ENCODE assay signal across 8 cellular contexts in genomic region chr3:9862391-9863235, GRCh38. TPM values are rescaled to one million over a fixed set of nuclear protein-coding genes. Genes with fewer than 3 reads are reported as not detected.
DNase-seq lines count a peak whose midpoint lies in the region; ATAC-seq, FAIRE-seq and TF ChIP-seq lines count a peak whose summit lies in the region.

No MANE protein-coding gene starts in this region.

- no peak overlapping the region for H3K27ac Mint-ChIP-seq in GM23338

- no peaks in the 10 kb centered on the region for H3F3A ChIP-seq in GM23338 (replicated peaks; ENCODE audit: low read depth)

- H3K9me3 Mint-ChIP-seq in GM23338: no peaks in the 10 kb centered on the region

- H3K4me1 Mint-ChIP-seq in GM23338: peaks cover 25% of the 10 kb centered on the region

- H3K4me2 ChIP-seq in GM23338 (peak overlapping the region; percentile 88), osteoblast (ENCODE audit: insufficient read depth, low read length) (peak overlapping the region; percentile 71)

- ATAC-seq in GM23338: peak; percentile 93
- ATAC-seq in foreskin keratinocyte: peak; percentile 65

- H2AFZ ChIP-seq in GM23338 (peak overlapping the region; percentile 98), osteoblast (ENCODE audit: low read length) (peak overlapping the region; percentile 81)

- H3K79me2 ChIP-seq in GM23338 (replicated peaks; ENCODE audit: insufficient read depth) (no peaks in the 10 kb centered on the region), osteoblast (ENCODE audit: insufficient read depth, low read length) (no peaks in the 10 kb centered on the region)

- DNase-seq in GM23338 (ENCODE audit: low spot score) (peak; percentile 84), foreskin keratinocyte (no peak), osteoblast (ENCODE audit: insufficient read length, low spot score, missing footprints) (peak; percentile 92), globus pallidus (ENCODE audit: low spot score) (no peak), RKO (ENCODE audit: low spot score) (no peak), urothelium cell line (ENCODE audit: low spot score) (no peak)
- DNase-seq in activated CD8-positive, alpha-beta memory T cell treated with anti-CD3 and anti-CD28 coated beads, Interleukin-2, amount 50 U/mL, for 48 hours: peak; percentile 68
- no peak for DNase-seq in effector CD4-positive, alpha-beta T cell

- H3K9me2 ChIP-seq in GM23338 (ENCODE audit: insufficient read depth): no peaks in the 10 kb centered on the region

- H3K27me3 ChIP-seq in GM23338 (ENCODE audit: insufficient read depth) (0 out of 2 replicates have a peak, but pooled peaks cover 2% of the 10 kb centered on the region), foreskin keratinocyte (peaks cover 3% of the 10 kb centered on the region), osteoblast (ENCODE audit: insufficient read depth, low read length) (no peaks in the 10 kb centered on the region)

- H3K9me3 ChIP-seq in osteoblast (ENCODE audit: low read depth, low read length): no peaks in the 10 kb centered on the region

- TF ChIP-seq CTCF in GM23338 (conservative IDR thresholded peaks at IDR 0.05; ENCODE audit: low read depth in 2 of 2) (peak; percentile 28 to 54; a peak in 3 of 4 replicates), foreskin keratinocyte (conservative IDR thresholded peaks at IDR 0.05) (peak; percentile 59), osteoblast (IDR thresholded peaks at IDR 0.05; ENCODE audit: extremely low read depth, low read depth, low read length) (peak; percentile 23)

- peak overlapping the region; percentile 66 for H3K4me3 Mint-ChIP-seq in GM23338

- no peaks in the 10 kb centered on the region for H3K36me3 Mint-ChIP-seq in GM23338 (ENCODE audit: low read depth)

- H4K20me1 ChIP-seq in GM23338 (replicated peaks; ENCODE audit: insufficient read depth) (no peaks in the 10 kb centered on the region), osteoblast (ENCODE audit: insufficient read depth, low read length) (no peaks in the 10 kb centered on the region)

- H3K27ac ChIP-seq in GM23338 (ENCODE audit: low read depth) (no peak overlapping the region), foreskin keratinocyte (no peak overlapping the region), osteoblast (ENCODE audit: low read depth, low read length) (no peak overlapping the region)

- FAIRE-seq in urothelium cell line (lab: Jason Lieb, UNC): no peak

- peak overlapping the region; percentile 60 for H3K4me3 ChIP-seq in GM23338
- H3K4me3 ChIP-seq in osteoblast (ENCODE audit: insufficient read depth, low read length): peak overlapping the region; percentile 59

- H3K27me3 Mint-ChIP-seq in GM23338 (ENCODE audit: insufficient read depth, low read depth, poor library complexity): peaks cover 11% of the 10 kb centered on the region

- no peaks in the 10 kb centered on the region for H3K36me3 ChIP-seq in GM23338 (ENCODE audit: insufficient read depth)
- no peaks in the 10 kb centered on the region for H3K36me3 ChIP-seq in osteoblast (ENCODE audit: insufficient read depth, low read length)

- H3K4me1 ChIP-seq in GM23338 (ENCODE audit: insufficient read depth) (peaks cover 3% of the 10 kb centered on the region; the same call in 1 of the 2 replicates), foreskin keratinocyte (no peaks in the 10 kb centered on the region), osteoblast (ENCODE audit: insufficient read depth, low read length) (peaks cover 7% of the 10 kb centered on the region)

TF ChIP-seq in GM23338, 12 proteins besides CTCF, POLR2A, EP300 and RAD21 (continues in another document):
- TF ChIP-seq REST (IDR thresholded peaks at IDR 0.05; ENCODE audit: unreplicated experiment) (no peak), ETS1 (IDR thresholded peaks at IDR 0.05) (no peak), POLR2AphosphoS5 (IDR thresholded peaks at IDR 0.05; ENCODE audit: low read depth) (peak; percentile 45; the same call in 1 of the 2 replicates)

RNA-seq across cellular contexts. Expression of gene CIDEC, which starts 17.4 kb away (rescaled TPM):
- total RNA-seq in GM23338 (2014; rRNA removed; shearing (Covaris generic)): not detected in 2 replicates
- polyA plus RNA-seq in GM23338 (2016; fragmentation: Nextera tagmentation; extraction: Ambion mirVana): not detected in 2 replicates
- 0.14 TPM in 1 of 2 replicates, not detected in the other for total RNA-seq in foreskin keratinocyte
- polyA plus RNA-seq in foreskin keratinocyte: 0.07 and 0.08 TPM in 2 replicates
- total RNA-seq in osteoblast: not detected in 2 replicates

RNA-seq across cellular contexts. Expression of gene RPUSD3, which starts 18.8 kb away (rescaled TPM):
- 73.4 and 82.8 TPM in 2 replicates for total RNA-seq in GM23338 (2014; rRNA removed; shearing (Covaris generic))
- polyA plus RNA-seq in GM23338 (2016; fragmentation: Nextera tagmentation; extraction: Ambion mirVana) (59.6 and 64.3 TPM in 2 replicates), foreskin keratinocyte (78.4 and 85.1 TPM in 2 replicates)
- total RNA-seq in foreskin keratinocyte (56.4 and 62.2 TPM in 2 replicates), osteoblast (18.6 and 19.2 TPM in 2 replicates)

RNA-seq across cellular contexts. Expression of gene JAGN1, which starts 27.8 kb away (rescaled TPM):
- 22.5 and 23.7 TPM in 2 replicates for total RNA-seq in GM23338 (2014; rRNA removed; shearing (Covaris generic))
- 27.9 and 32.0 TPM in 2 replicates for polyA plus RNA-seq in GM23338 (2016; fragmentation: Nextera tagmentation; extraction: Ambion mirVana)
- 27.8 and 34.2 TPM in 2 replicates for total RNA-seq in foreskin keratinocyte
- polyA plus RNA-seq in foreskin keratinocyte: 48.2 and 56.5 TPM in 2 replicates
- total RNA-seq in osteoblast: 21.8 and 26.1 TPM in 2 replicates

RNA-seq across cellular contexts. Expression of gene IL17RE, which starts 40.0 kb away (rescaled TPM):
- total RNA-seq in GM23338 (2014; rRNA removed; shearing (Covaris generic)): 3.4 and 4.3 TPM in 2 replicates
- polyA plus RNA-seq in GM23338 (2016; fragmentation: Nextera tagmentation; extraction: Ambion mirVana): 1.0 and 1.1 TPM in 2 replicates
- 11.4 and 12.8 TPM in 2 replicates for total RNA-seq in foreskin keratinocyte
- 8.1 and 9.9 TPM in 2 replicates for polyA plus RNA-seq in foreskin keratinocyte
- 0.29 and 0.72 TPM in 2 replicates for total RNA-seq in osteoblast

RNA-seq across cellular contexts. Expression of gene TTLL3, which starts 52.6 kb away (rescaled TPM):
- 4.5 and 5.3 TPM in 2 replicates for total RNA-seq in GM23338 (2014; rRNA removed; shearing (Covaris generic))
- 3.7 and 4.9 TPM in 2 replicates for polyA plus RNA-seq in GM23338 (2016; fragmentation: Nextera tagmentation; extraction: Ambion mirVana)
- total RNA-seq in foreskin keratinocyte: 3.0 and 5.5 TPM in 2 replicates
- 2.0 and 4.7 TPM in 2 replicates for polyA plus RNA-seq in foreskin keratinocyte
- total RNA-seq in osteoblast: 31.1 and 33.9 TPM in 2 replicates

Comparison
In these comparisons a context has a peak if more than half of its experiments do, and no peak if none do; other contexts are left out.
1. DNase-seq: peak in GM23338 (single experiment), activated CD8-positive, alpha-beta memory T cell treated with anti-CD3 and anti-CD28 coated beads, Interleukin-2, amount 50 U/mL, for 48 hours (single experiment) and osteoblast (single experiment); none in foreskin keratinocyte (0 of 2), globus pallidus (single experiment), RKO (single experiment), effector CD4-positive, alpha-beta T cell (single experiment) and urothelium cell line (single experiment).
2. Peak in every context shown above with its lines, with median percentiles within 50 percentile points of each other: CTCF ChIP-seq.